In genomic region chr2:175167792-175168563, GRCh38 we compare ENCODE assay signal across 8 cellular contexts. TPM values are rescaled to one million over a fixed set of nuclear protein-coding genes. Genes with fewer than 3 reads are reported as not detected.
DNase-seq lines count a peak whose midpoint lies in the region; ATAC-seq, FAIRE-seq and TF ChIP-seq lines count a peak whose summit lies in the region.

A gene with protein sequence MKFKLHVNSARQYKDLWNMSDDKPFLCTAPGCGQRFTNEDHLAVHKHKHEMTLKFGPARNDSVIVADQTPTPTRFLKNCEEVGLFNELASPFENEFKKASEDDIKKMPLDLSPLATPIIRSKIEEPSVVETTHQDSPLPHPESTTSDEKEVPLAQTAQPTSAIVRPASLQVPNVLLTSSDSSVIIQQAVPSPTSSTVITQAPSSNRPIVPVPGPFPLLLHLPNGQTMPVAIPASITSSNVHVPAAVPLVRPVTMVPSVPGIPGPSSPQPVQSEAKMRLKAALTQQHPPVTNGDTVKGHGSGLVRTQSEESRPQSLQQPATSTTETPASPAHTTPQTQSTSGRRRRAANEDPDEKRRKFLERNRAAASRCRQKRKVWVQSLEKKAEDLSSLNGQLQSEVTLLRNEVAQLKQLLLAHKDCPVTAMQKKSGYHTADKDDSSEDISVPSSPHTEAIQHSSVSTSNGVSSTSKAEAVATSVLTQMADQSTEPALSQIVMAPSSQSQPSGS (minus strand): TSS chr2:175168203. CDS start chr2:175136443, 31,760 bp downstream.

- H3K9me3 Mint-ChIP-seq in naive thymus-derived CD8-positive, alpha-beta T cell, result no peaks in the 10 kb centered on the region

- peak within 1 kb of the TSS; percentile 94 for H3K4me3 ChIP-seq in Loucy (ENCODE audit: low read length, poor library complexity, severe bottlenecking)
- peak within 1 kb of the TSS; percentile 100 for H3K4me3 ChIP-seq in fibroblast of mammary gland (ENCODE audit: control insufficient read depth, low read depth, low read length)

- H3F3A ChIP-seq in Loucy (ENCODE audit: low read depth), result no peaks in the 10 kb centered on the region

- H3K4me1 Mint-ChIP-seq in naive thymus-derived CD8-positive, alpha-beta T cell, result peaks cover 16 to 57% (median 38%) of the 10 kb centered on the region in 4 donors

- no peaks in the 10 kb centered on the region for H3K27me3 Mint-ChIP-seq in naive thymus-derived CD8-positive, alpha-beta T cell

- peak within 1 kb of the TSS; percentile 95 to 100 (median 99) for H3K27ac Mint-ChIP-seq in naive thymus-derived CD8-positive, alpha-beta T cell

- peak within 1 kb of the TSS; percentile 92 to 100 (median 100) for H3K4me3 Mint-ChIP-seq in naive thymus-derived CD8-positive, alpha-beta T cell

- H3K4me1 ChIP-seq in Loucy (ENCODE audit: insufficient read depth, low read length, poor library complexity, severe bottlenecking), result peaks cover 24% of the 10 kb centered on the region

- FAIRE-seq in H54 (lab: Jason Lieb, UNC), result peak; percentile 97

- peak within 1 kb of the TSS; percentile 97 for H2AFZ ChIP-seq in Loucy (ENCODE audit: low read length)

- H3K79me2 ChIP-seq in Loucy (ENCODE audit: insufficient read depth, low read length), result peaks cover 56% of the 10 kb centered on the region

- TF ChIP-seq CTCF in Loucy (conservative IDR thresholded peaks at IDR 0.05; ENCODE audit: low read length) (no peak), fibroblast of mammary gland (conservative IDR thresholded peaks at IDR 0.05; ENCODE audit: control insufficient read depth, insufficient read depth, low read depth, low read length) (no peak)

- POLR2A ChIA-PET in naive thymus-derived CD8-positive, alpha-beta T cell (lab: Charles Lee), result interaction anchor here (0.9 to 1.7 kb wide), 4 partner anchors 10 to 49 kb away, joined by 3 to 26 read pairs (median 12); partner anchors contain the start of gene ATP5MC3

- peak within 1 kb of the TSS; percentile 95 for H3K9ac ChIP-seq in Loucy (ENCODE audit: low read depth, low read length, poor library complexity, severe bottlenecking)

- H3K36me3 Mint-ChIP-seq in naive thymus-derived CD8-positive, alpha-beta T cell, result peaks cover 0 to 10% (median 0%) of the 10 kb centered on the region in 3 donors

- peaks cover 44% of the 10 kb centered on the region for H4K20me1 ChIP-seq in Loucy (ENCODE audit: insufficient read depth, low read length, poor library complexity, severe bottlenecking)

- peak within 1 kb of the TSS; percentile 93 for H3K4me2 ChIP-seq in Loucy (ENCODE audit: low read depth, low read length, poor library complexity, severe bottlenecking)

- TF ChIP-seq POLR2A in H54 (IDR thresholded peaks at IDR 0.05; ENCODE audit: low read depth, low read length), result peak; percentile 57; the same call in 1 of the 2 replicates
- TF ChIP-seq POLR2A in Raji (IDR thresholded peaks at IDR 0.05; ENCODE audit: insufficient read depth, low read depth, low read length), result peak; percentile 65; the same call in 1 of the 2 replicates

- no peaks in the 10 kb centered on the region for H3K36me3 ChIP-seq in Loucy (ENCODE audit: insufficient read depth, low read length)

- peak; percentile 100 for DNase-seq in EL
- peak; percentile 79 for DNase-seq in H54 (ENCODE audit: insufficient read length, low spot score)
- DNase-seq in activated T-helper 9 cell treated with anti-CD3 and anti-CD28 coated beads, Interleukin-2, amount 50 U/mL, for 16 hours (ENCODE audit: low read depth), result peak; percentile 98
- DNase-seq in fibroblast of mammary gland (ENCODE audit: low read depth), result peak; percentile 99
- peak; percentile 92 to 100 (median 98) for DNase-seq in naive thymus-derived CD8-positive, alpha-beta T cell
- DNase-seq in stimulated activated naive CD4-positive, alpha-beta T cell (lab: John Stamatoyannopoulos, UW), result peak; percentile 98 to 99 (median 99)

- ATAC-seq in naive thymus-derived CD8-positive, alpha-beta T cell, result peak; percentile 89 to 90

- H3K9me3 ChIP-seq in Loucy (ENCODE audit: insufficient read depth, low read depth, low read length), result no peaks in the 10 kb centered on the region

- H3K27me3 ChIP-seq in Loucy (ENCODE audit: insufficient read depth, low read length, poor library complexity, severe bottlenecking), result no peaks in the 10 kb centered on the region

- H3K9me2 ChIP-seq in Loucy (replicated peaks; ENCODE audit: low read depth, low read length), result no peaks in the 10 kb centered on the region

RNA-seq across cellular contexts. Expression of the gene that starts here (rescaled TPM):
- total RNA-seq in naive thymus-derived CD8-positive, alpha-beta T cell, result 10 to 100 TPM; 58.2 to 62.8 TPM
- polyA plus RNA-seq in naive thymus-derived CD8-positive, alpha-beta T cell, result 10 to 100 TPM; 19.5 to 36.5 (median 27.6) TPM

Comparison
In these comparisons a context has a peak if more than half of its experiments do, and no peak if none do; other contexts are left out.
1. Peak in every context shown above with its lines: DNase-seq, ATAC-seq and H3K4me3 ChIP-seq.